Comparison of ENCODE assay signal across 1 cellular context in genomic region chr16:4481965-4482364, GRCh38.
TF ChIP-seq lines count a peak whose summit lies in the region.

No MANE protein-coding gene starts in this region.

TF ChIP-seq in GM12878, 131 proteins besides CTCF, POLR2A, EP300 and RAD21:
- TF ChIP-seq EZH2 (IDR thresholded peaks at IDR 0.05; ENCODE audit: borderline replicate concordance, control insufficient read depth, low read depth, low read length) = no peak
- TF ChIP-seq POU2F2 (IDR thresholded peaks at IDR 0.05; ENCODE audit: borderline replicate concordance, low read depth, low read length) = no peak
- TF ChIP-seq CREB1 (IDR thresholded peaks at IDR 0.05; ENCODE audit: low read depth) = no peak
- TF ChIP-seq FOXK2 (IDR thresholded peaks at IDR 0.05) = no peak
- no peak for TF ChIP-seq SIN3A (IDR thresholded peaks at IDR 0.05; ENCODE audit: low read depth, low read length)
